Comparison of ENCODE assay signal across 26 cellular contexts in genomic region chr20:40807094-40807623, GRCh38.
"Had no signal": no experiment of that assay in that cellular context is flagged by ENCODE, and none has a peak within 500 bp of the region (broad histone marks: within the 10 kb centered on the region; RNA-seq: fewer than 3 reads in every experiment).

No MANE protein-coding gene starts in this region.

- H3K9me3 ChIP-seq: body of pancreas, left ventricle myocardium inferior, sigmoid colon, thoracic aorta, upper lobe of left lung had no signal

- H3K27ac Mint-ChIP-seq: activated CD4-positive, alpha-beta memory T cell treated with anti-CD3 and anti-CD28 coated beads, Interleukin-2, amount 10 ng/mL, durations not matched to agents 7 days and 5 days; activated CD4-positive, alpha-beta T cell treated with anti-CD3 and anti-CD28 coated beads, Interleukin-2, amount 10 ng/mL, durations not matched to agents 24 days and 14 days; activated T-helper 1 cell treated with anti-CD3 and anti-CD28 coated beads, Interleukin-12 subunit alpha, Interleukin-12 subunit beta, Interleukin-2, Interleukin-4 antibody, amounts not matched to agents 30 ng/mL and 10 ng/mL and 1 ng/mL, durations not matched to agents 14 hours and 24 hours and 36 hours; dendritic cell treated with granulocyte-macrophage colony-stimulating factor and Interleukin-4, amounts not matched to agents 40 ng/mL and 50 ng/mL, for 4 days; immature natural killer cell; natural killer cell treated with Interleukin-12 subunit alpha and Interleukin-12 subunit beta and Interleukin-15 and Interleukin-18, amount 100 ng/mL, for 72 hours; stimulated activated naive B cell treated with anti-CD40 and anti-IgM and Interleukin-4, amounts not matched to agents 10 μg/mL and 1 μg/mL and 100 μg/mL, for 72 hours had no signal

- H3K9me3 Mint-ChIP-seq: activated CD4-positive, alpha-beta memory T cell treated with anti-CD3 and anti-CD28 coated beads, Interleukin-2, amount 10 ng/mL, durations not matched to agents 7 days and 5 days; activated CD4-positive, alpha-beta T cell treated with anti-CD3 and anti-CD28 coated beads, Interleukin-2, amount 10 ng/mL, durations not matched to agents 24 days and 14 days; activated T-helper 1 cell treated with anti-CD3 and anti-CD28 coated beads, Interleukin-12 subunit alpha, Interleukin-12 subunit beta, Interleukin-2, Interleukin-4 antibody, amounts not matched to agents 30 ng/mL and 10 ng/mL and 1 ng/mL, durations not matched to agents 14 hours and 24 hours and 36 hours; dendritic cell treated with granulocyte-macrophage colony-stimulating factor and Interleukin-4, amounts not matched to agents 40 ng/mL and 50 ng/mL, for 4 days; immature natural killer cell; natural killer cell treated with Interleukin-12 subunit alpha and Interleukin-12 subunit beta and Interleukin-15 and Interleukin-18, amount 100 ng/mL, for 72 hours; stimulated activated naive B cell treated with anti-CD40 and anti-IgM and Interleukin-4, amounts not matched to agents 10 μg/mL and 1 μg/mL and 100 μg/mL, for 72 hours had no signal

- ATAC-seq: activated CD4-positive, CD25-positive, alpha-beta regulatory T cell treated with anti-CD3 and anti-CD28 coated beads, Interleukin-2, amount 50 U/mL, for 24 hours; body of pancreas; esophagus mucosa; natural killer cell treated with Interleukin-12 subunit alpha and Interleukin-12 subunit beta and Interleukin-15 and Interleukin-18, amount 100 ng/mL, for 72 hours; stimulated activated naive B cell treated with anti-CD40 and anti-IgM and Interleukin-4, amounts not matched to agents 10 μg/mL and 1 μg/mL and 100 μg/mL, for 72 hours had no signal

- H3K36me3 ChIP-seq: left ventricle myocardium inferior, sigmoid colon, thoracic aorta, upper lobe of left lung had no signal

- H3K4me3 ChIP-seq: body of pancreas, hepatocyte, left ventricle myocardium inferior, sigmoid colon, smooth muscle cell, thoracic aorta, upper lobe of left lung had no signal

- H3K79me2 ChIP-seq: hepatocyte had no signal

- H3K4me3 Mint-ChIP-seq: activated CD4-positive, alpha-beta memory T cell treated with anti-CD3 and anti-CD28 coated beads, Interleukin-2, amount 10 ng/mL, durations not matched to agents 7 days and 5 days; activated CD4-positive, alpha-beta T cell treated with anti-CD3 and anti-CD28 coated beads, Interleukin-2, amount 10 ng/mL, durations not matched to agents 24 days and 14 days; activated T-helper 1 cell treated with anti-CD3 and anti-CD28 coated beads, Interleukin-12 subunit alpha, Interleukin-12 subunit beta, Interleukin-2, Interleukin-4 antibody, amounts not matched to agents 30 ng/mL and 10 ng/mL and 1 ng/mL, durations not matched to agents 14 hours and 24 hours and 36 hours; dendritic cell treated with granulocyte-macrophage colony-stimulating factor and Interleukin-4, amounts not matched to agents 40 ng/mL and 50 ng/mL, for 4 days; immature natural killer cell; natural killer cell treated with Interleukin-12 subunit alpha and Interleukin-12 subunit beta and Interleukin-15 and Interleukin-18, amount 100 ng/mL, for 72 hours; stimulated activated naive B cell treated with anti-CD40 and anti-IgM and Interleukin-4, amounts not matched to agents 10 μg/mL and 1 μg/mL and 100 μg/mL, for 72 hours had no signal

- H3K4me2 ChIP-seq: hepatocyte, smooth muscle cell had no signal

- H3K36me3 Mint-ChIP-seq: immature natural killer cell; natural killer cell treated with Interleukin-12 subunit alpha and Interleukin-12 subunit beta and Interleukin-15 and Interleukin-18, amount 100 ng/mL, for 72 hours; stimulated activated naive B cell treated with anti-CD40 and anti-IgM and Interleukin-4, amounts not matched to agents 10 μg/mL and 1 μg/mL and 100 μg/mL, for 72 hours had no signal

- H3K27ac ChIP-seq: body of pancreas, hepatocyte, left ventricle myocardium inferior, sigmoid colon, thoracic aorta, upper lobe of left lung had no signal

- DNase-seq: activated CD4-positive, alpha-beta memory T cell treated with anti-CD3 and anti-CD28 coated beads, Interleukin-2, amount 10 ng/mL, durations not matched to agents 7 days and 5 days; activated CD4-positive, alpha-beta T cell treated with anti-CD3 and anti-CD28 coated beads, Interleukin-2, amount 10 ng/mL, durations not matched to agents 24 days and 14 days; activated gamma-delta T cell; activated naive CD4-positive, alpha-beta T cell treated with anti-CD3 and anti-CD28 coated beads, Interleukin-2, amount 50 U/mL, for 16 hours; anterior cingulate cortex; body of pancreas; caudate nucleus; effector CD8-positive, alpha-beta T cell; foreskin melanocyte; immature natural killer cell; kidney glomerular epithelial cell; left ventricle myocardium inferior; occipital lobe; sigmoid colon; stimulated activated CD4-positive, alpha-beta T cell treated with anti-CD3 and anti-CD28 coated beads, Interleukin-15, amount 100 ng/mL, for 24 hours; stimulated activated CD8-positive, alpha-beta memory T cell treated with anti-CD3 and anti-CD28 coated beads, Interleukin-4, amount 100 ng/mL, for 48 hours; stimulated activated naive B cell treated with anti-CD40 and anti-IgM and Interleukin-4, amounts not matched to agents 10 μg/mL and 1 μg/mL and 100 μg/mL, for 72 hours had no signal

- H3K27me3 ChIP-seq: body of pancreas, upper lobe of left lung had no signal

- H3K4me1 ChIP-seq: body of pancreas, left ventricle myocardium inferior, sigmoid colon, upper lobe of left lung had no signal

- H2AFZ ChIP-seq: hepatocyte had no signal

- H3K4me1 Mint-ChIP-seq: activated CD4-positive, alpha-beta memory T cell treated with anti-CD3 and anti-CD28 coated beads, Interleukin-2, amount 10 ng/mL, durations not matched to agents 7 days and 5 days; activated CD4-positive, alpha-beta T cell treated with anti-CD3 and anti-CD28 coated beads, Interleukin-2, amount 10 ng/mL, durations not matched to agents 24 days and 14 days; immature natural killer cell; stimulated activated naive B cell treated with anti-CD40 and anti-IgM and Interleukin-4, amounts not matched to agents 10 μg/mL and 1 μg/mL and 100 μg/mL, for 72 hours had no signal
